In the genomic region with DNA sequence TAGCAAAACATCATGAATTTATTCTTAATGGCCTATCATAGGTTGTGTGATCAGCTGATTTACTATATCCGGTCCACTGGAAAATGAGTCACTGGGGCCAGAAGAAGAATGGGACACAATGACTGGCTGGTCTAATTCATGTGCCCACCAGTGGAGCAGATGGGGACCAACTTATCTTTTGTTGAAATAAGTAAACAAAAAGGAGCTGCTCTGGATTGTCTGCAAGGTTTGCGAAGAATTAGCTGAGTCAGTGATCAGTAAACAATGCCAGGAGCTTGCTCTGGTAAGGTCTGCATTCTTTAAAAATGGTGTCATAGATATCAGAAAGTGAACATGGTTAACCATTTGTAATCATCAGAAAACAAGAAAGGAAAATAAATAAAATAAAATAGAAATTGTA, we compare ENCODE assay signal across 1 cellular context.
TF ChIP-seq lines count a peak whose summit lies in the region.

No MANE protein-coding gene starts in this region.

TF ChIP-seq in HepG2, 621 proteins besides CTCF, POLR2A, EP300 and RAD21 (continued from another document):
- TF ChIP-seq, protein P1, sequence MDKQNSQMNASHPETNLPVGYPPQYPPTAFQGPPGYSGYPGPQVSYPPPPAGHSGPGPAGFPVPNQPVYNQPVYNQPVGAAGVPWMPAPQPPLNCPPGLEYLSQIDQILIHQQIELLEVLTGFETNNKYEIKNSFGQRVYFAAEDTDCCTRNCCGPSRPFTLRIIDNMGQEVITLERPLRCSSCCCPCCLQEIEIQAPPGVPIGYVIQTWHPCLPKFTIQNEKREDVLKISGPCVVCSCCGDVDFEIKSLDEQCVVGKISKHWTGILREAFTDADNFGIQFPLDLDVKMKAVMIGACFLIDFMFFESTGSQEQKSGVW (CRISPR knock-in tag; IDR thresholded peaks at IDR 0.05; ENCODE audit: borderline replicate concordance), result no peak
- TF ChIP-seq ARID5B (CRISPR knock-in tag; IDR thresholded peaks at IDR 0.05) (peak; percentile 22; the same call in 1 of the 2 replicates), ZNF367 (CRISPR knock-in tag; IDR thresholded peaks at IDR 0.05; ENCODE audit: borderline replicate concordance) (no peak), POLR2G (IDR thresholded peaks at IDR 0.05; ENCODE audit: low read depth, low read length) (no peak), MAF1 (CRISPR knock-in tag; IDR thresholded peaks at IDR 0.05; ENCODE audit: borderline replicate concordance) (no peak), NONO (IDR thresholded peaks at IDR 0.05) (no peak), NONO (CRISPR knock-in tag; conservative IDR thresholded peaks at IDR 0.05) (no peak), KDM5B (CRISPR knock-in tag; IDR thresholded peaks at IDR 0.05; ENCODE audit: borderline replicate concordance) (no peak), ZNF558 (CRISPR knock-in tag; IDR thresholded peaks at IDR 0.05; ENCODE audit: borderline replicate concordance) (no peak), ZNF432 (CRISPR knock-in tag; IDR thresholded peaks at IDR 0.05; ENCODE audit: borderline replicate concordance) (no peak), HNRNPK (IDR thresholded peaks at IDR 0.05; ENCODE audit: low read depth, low read length, poor library complexity, severe bottlenecking) (no peak), ZNF124 (CRISPR knock-in tag; IDR thresholded peaks at IDR 0.05) (no peak), MED13 (CRISPR knock-in tag; IDR thresholded peaks at IDR 0.05) (no peak), ETV5 (CRISPR knock-in tag; IDR thresholded peaks at IDR 0.05; ENCODE audit: borderline replicate concordance) (no peak), MEIS1 (CRISPR knock-in tag; IDR thresholded peaks at IDR 0.05; ENCODE audit: borderline replicate concordance) (no peak), TP53 (CRISPR knock-in tag; conservative IDR thresholded peaks at IDR 0.05) (no peak), SRSF4 (IDR thresholded peaks at IDR 0.05; ENCODE audit: low read depth, low read length, poor library complexity, severe bottlenecking) (no peak), FOSL2 (CRISPR knock-in tag; IDR thresholded peaks at IDR 0.05) (peak; percentile 92), ZNF788 (CRISPR knock-in tag; IDR thresholded peaks at IDR 0.05; ENCODE audit: borderline replicate concordance) (no peak)
- TF ChIP-seq, protein P2, sequence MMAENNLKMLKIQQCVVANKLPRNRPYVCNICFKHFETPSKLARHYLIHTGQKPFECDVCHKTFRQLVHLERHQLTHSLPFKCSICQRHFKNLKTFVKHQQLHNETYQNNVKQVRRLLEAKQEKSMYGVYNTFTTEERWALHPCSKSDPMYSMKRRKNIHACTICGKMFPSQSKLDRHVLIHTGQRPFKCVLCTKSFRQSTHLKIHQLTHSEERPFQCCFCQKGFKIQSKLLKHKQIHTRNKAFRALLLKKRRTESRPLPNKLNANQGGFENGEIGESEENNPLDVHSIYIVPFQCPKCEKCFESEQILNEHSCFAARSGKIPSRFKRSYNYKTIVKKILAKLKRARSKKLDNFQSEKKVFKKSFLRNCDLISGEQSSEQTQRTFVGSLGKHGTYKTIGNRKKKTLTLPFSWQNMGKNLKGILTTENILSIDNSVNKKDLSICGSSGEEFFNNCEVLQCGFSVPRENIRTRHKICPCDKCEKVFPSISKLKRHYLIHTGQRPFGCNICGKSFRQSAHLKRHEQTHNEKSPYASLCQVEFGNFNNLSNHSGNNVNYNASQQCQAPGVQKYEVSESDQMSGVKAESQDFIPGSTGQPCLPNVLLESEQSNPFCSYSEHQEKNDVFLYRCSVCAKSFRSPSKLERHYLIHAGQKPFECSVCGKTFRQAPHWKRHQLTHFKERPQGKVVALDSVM (CRISPR knock-in tag; IDR thresholded peaks at IDR 0.05), result no peak
TF ChIP-seq in HepG2: peak in this region for 19.
